15 cellular contexts compared by ENCODE assay signal in genomic region chr1:246417152-246417812, GRCh38.
A peak's percentile ranks its signal among the peaks of the same experiment; 100 is the strongest.
DNase-seq lines count a peak whose midpoint lies in the region; ATAC-seq and TF ChIP-seq lines count a peak whose summit lies in the region.
"Had no signal": no experiment of that assay in that cellular context is flagged by ENCODE, and none has a peak within 500 bp of the region (broad histone marks: within the 10 kb centered on the region; RNA-seq: fewer than 3 reads in every experiment).

No MANE protein-coding gene starts in this region.

- DNase-seq in GM04504 (ENCODE audit: low read depth) (peak; percentile 33), amniotic epithelial cell (ENCODE audit: low read depth) (peak; percentile 48), islet precursor cell (peak; percentile 72), uterus (no peak), NCI-H187 (lab: John Stamatoyannopoulos, UW) (no peak), GDM1 (lab: John Stamatoyannopoulos, UW) (no peak)
- DNase-seq: activated B cell treated with CpG ODN at 0.5 μM for 24 hours, caudate nucleus, immature natural killer cell, MV-4-11, NCI-H526, SHP77 treated with DMSO at 0.1 percent for 48 hours had no signal

- no peak for TF ChIP-seq POLR2A in uterus (IDR thresholded peaks at IDR 0.05)

- H3K27me3 ChIP-seq in uterus, result no peaks in the 10 kb centered on the region
- H3K27me3 ChIP-seq: esophagus muscularis mucosa had no signal

- H3K27ac ChIP-seq in uterus, result no peak overlapping the region
- H3K27ac ChIP-seq: esophagus muscularis mucosa had no signal

- H3K36me3 ChIP-seq in uterus, result no peaks in the 10 kb centered on the region
- H3K36me3 ChIP-seq: esophagus muscularis mucosa had no signal

- TF ChIP-seq CTCF in uterus (IDR thresholded peaks at IDR 0.05), result no peak

- peak; percentile 48 for ATAC-seq in HG03159 (IDR thresholded peaks at IDR 0.05; ENCODE audit: unreplicated experiment)
- ATAC-seq in HG02610 (IDR thresholded peaks at IDR 0.05; ENCODE audit: unreplicated experiment), result no peak

- no peaks in the 10 kb centered on the region for H3K9me3 ChIP-seq in uterus
- H3K9me3 ChIP-seq: esophagus muscularis mucosa had no signal

- no peak overlapping the region for H3K4me3 ChIP-seq in uterus
- H3K4me3 ChIP-seq: esophagus muscularis mucosa had no signal

- H3K4me1 ChIP-seq in uterus, result no peaks in the 10 kb centered on the region
- H3K4me1 ChIP-seq: esophagus muscularis mucosa had no signal

- intact Hi-C loops in uterus (cut with DNase I; ENCODE audit: low total_unique reads), result no loop called here

Comparison
In these comparisons a context has a peak if more than half of its experiments do, and no peak if none do; other contexts are left out.
1. DNase-seq: peak in GM04504 (single experiment), amniotic epithelial cell (single experiment) and islet precursor cell (single experiment); none in uterus (0 of 2), NCI-H187 (0 of 2) and GDM1 (single experiment).